In the genomic region with DNA sequence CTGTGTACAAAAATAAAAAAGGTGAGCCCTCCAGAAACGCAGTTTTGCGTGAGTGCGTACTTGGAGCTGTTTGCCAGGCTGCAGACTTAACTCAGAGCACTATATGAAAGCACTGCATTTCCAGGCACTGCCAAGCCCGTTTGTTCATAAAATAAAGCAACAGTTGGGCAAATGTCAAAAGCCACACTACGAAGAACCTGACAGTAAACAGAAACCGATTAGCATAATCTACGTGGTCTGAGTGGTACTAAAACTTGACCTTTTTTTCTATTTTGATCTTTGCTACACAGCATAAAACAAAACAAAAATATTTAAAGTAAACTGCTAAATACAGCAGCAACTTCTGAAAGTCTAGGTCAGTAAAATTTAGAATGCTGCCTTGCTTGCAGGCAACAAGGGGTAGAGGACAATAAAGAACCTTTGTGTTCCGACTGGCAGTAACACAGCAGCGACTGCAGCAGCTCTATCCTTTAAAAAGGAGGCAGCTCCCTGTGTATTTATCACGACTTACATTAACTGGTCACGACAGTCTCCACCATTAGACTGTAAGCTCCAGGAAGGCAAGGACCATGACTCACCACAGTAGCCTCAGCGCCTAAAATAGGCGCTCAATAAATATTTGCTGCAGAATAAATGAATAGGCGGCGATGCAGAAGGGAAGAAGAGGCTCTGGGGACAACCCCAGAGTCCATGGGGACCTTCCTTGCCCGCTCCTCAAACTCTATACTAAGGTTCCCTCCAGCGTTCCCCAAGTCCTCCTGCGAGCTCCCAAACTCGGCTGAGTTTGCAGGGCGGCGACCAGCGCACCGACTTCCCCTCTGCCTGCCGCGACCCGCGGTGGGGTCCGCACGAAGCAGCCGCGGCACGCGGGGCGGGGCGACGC, we compare ENCODE assay signal across 8 cellular contexts. TPM values are rescaled to one million over a fixed set of nuclear protein-coding genes. Genes with fewer than 3 reads are reported as not detected.
A peak's percentile ranks its signal among the peaks of the same experiment; 100 is the strongest.
DNase-seq lines count a peak whose midpoint lies in the region; ATAC-seq and TF ChIP-seq lines count a peak whose summit lies in the region.

No MANE protein-coding gene starts in this region.

- peak overlapping the region; percentile 97 for H3K27ac Mint-ChIP-seq in CD8-positive, alpha-beta T cell

- no peak; the same call in 1 of the 2 replicates for TF ChIP-seq RAD21 in SK-N-SH (IDR thresholded peaks at IDR 0.05; ENCODE audit: low read length)

- TF ChIP-seq EP300 in SK-N-SH (IDR thresholded peaks at IDR 0.05; ENCODE audit: borderline replicate concordance in 1 of 2, low read depth in 1 of 2, low read length in 1 of 2), result no peak

- H3K9me3 ChIP-seq in CD8-positive, alpha-beta T cell (ENCODE audit: low read length), result no peaks in the 10 kb centered on the region
- H3K9me3 ChIP-seq in SK-N-SH (no peaks in the 10 kb centered on the region), endocrine pancreas (ENCODE audit: control insufficient read depth, low read length) (no peaks in the 10 kb centered on the region), mucosa of stomach (ENCODE audit: control insufficient read depth, low read length) (no peaks in the 10 kb centered on the region)

- H3K9ac ChIP-seq in SK-N-SH (peak overlapping the region; percentile 97), endocrine pancreas (ENCODE audit: control insufficient read depth, insufficient read depth, low read length) (peak overlapping the region; percentile 75), mucosa of stomach (ENCODE audit: low read length) (peak overlapping the region; percentile 92)

- peak overlapping the region; percentile 95 for H3K4me3 Mint-ChIP-seq in CD8-positive, alpha-beta T cell

- H3K4me2 ChIP-seq in SK-N-SH, result peak overlapping the region; percentile 75

- H3K4me1 ChIP-seq in CD8-positive, alpha-beta T cell (ENCODE audit: insufficient read depth, low read length), result peaks cover 19% of the 10 kb centered on the region
- H3K4me1 ChIP-seq in SK-N-SH (ENCODE audit: control insufficient read depth in 1 of 2, insufficient read depth in 2 of 2, low read depth in 1 of 2, low read length in 1 of 2) (peaks cover 0 to 10% of the 10 kb centered on the region in 2 experiments; a peak in 1 of 4 replicates), endocrine pancreas (ENCODE audit: control insufficient read depth, insufficient read depth, low read length) (peaks cover 13% of the 10 kb centered on the region), mucosa of stomach (ENCODE audit: control insufficient read depth, insufficient read depth, low read length) (peaks cover 8% of the 10 kb centered on the region)

- peaks cover 45% of the 10 kb centered on the region for H4K20me1 ChIP-seq in SK-N-SH (ENCODE audit: insufficient read depth)

- peak overlapping the region; percentile 88; the same call in 1 of the 2 replicates for H2AFZ ChIP-seq in SK-N-SH (ENCODE audit: low read depth)

- intact Hi-C loops in CD8-positive, alpha-beta T cell (cut with DNase I, micrococcal nuclease), result loop anchor here (1.0 to 10.0 kb wide), 8 partner anchors 15 to 245 kb away; partner anchors contain the start of genes TAF4B (in 2 of the 2) and PSMA8 (in 1 of the 2)

- H3K9me2 ChIP-seq in SK-N-SH, result no peaks in the 10 kb centered on the region

- H3K4me3 ChIP-seq in CD8-positive, alpha-beta T cell (ENCODE audit: low read depth, low read length), result peak overlapping the region; percentile 99
- H3K4me3 ChIP-seq in SK-N-SH (ENCODE audit: low read depth in 2 of 2, low read length in 1 of 2), result peak overlapping the region; percentile 95 to 96
- peak overlapping the region; percentile 75 for H3K4me3 ChIP-seq in endocrine pancreas (ENCODE audit: control insufficient read depth, insufficient read depth, low read length)
- H3K4me3 ChIP-seq in mucosa of stomach (ENCODE audit: low read length), result peak overlapping the region; percentile 93

- peaks cover 11% of the 10 kb centered on the region for H3K36me3 ChIP-seq in CD8-positive, alpha-beta T cell (ENCODE audit: insufficient read depth, low read length)
- H3K36me3 ChIP-seq in SK-N-SH (replicated peaks in 1 of 2; ENCODE audit: control insufficient read depth in 1 of 2, insufficient read depth in 2 of 2, low read length in 1 of 2), result peaks cover 29 to 31% of the 10 kb centered on the region in 2 experiments
- no peaks in the 10 kb centered on the region for H3K36me3 ChIP-seq in endocrine pancreas (ENCODE audit: control insufficient read depth, insufficient read depth, low read length)
- no peaks in the 10 kb centered on the region for H3K36me3 ChIP-seq in mucosa of stomach (ENCODE audit: control insufficient read depth, insufficient read depth, low read length)

- ATAC-seq in CD8-positive, alpha-beta T cell, result no peak
- ATAC-seq in GM19395 (IDR thresholded peaks at IDR 0.05; ENCODE audit: unreplicated experiment), result peak; percentile 17
- ATAC-seq in GM18861 (IDR thresholded peaks at IDR 0.05; ENCODE audit: unreplicated experiment), result no peak

- no peaks in the 10 kb centered on the region for H3K27me3 Mint-ChIP-seq in CD8-positive, alpha-beta T cell (ENCODE audit: low read depth)

- POLR2A ChIA-PET in CD8-positive, alpha-beta T cell (lab: Charles Lee), result interaction anchor here (0.5 to 1.8 kb wide), 3 partner anchors 22 to 137 kb away, joined by 4 to 6 read pairs (median 5); partner anchors contain the start of gene TAF4B
- POLR2A ChIA-PET in SK-N-SH (lab: Yijun Ruan, JAX) (interaction anchor here (0.7 kb wide), 2 partner anchors 70 to 263 kb away, joined by 3 read pairs; no protein-coding TSS in a partner anchor), HEK293T (lab: Yijun Ruan, JAX) (interaction anchor here (0.6 to 1.0 kb wide), 2 partner anchors 19 to 129 kb away, joined by 3 read pairs; no protein-coding TSS in a partner anchor)

- DNase-seq in CD8-positive, alpha-beta T cell, result peak in 1 of 7 experiments; percentile 21
- peak; percentile 36 for DNase-seq in HT-29 (ENCODE audit: low spot score)
- peak; percentile 10 for DNase-seq in SK-N-SH
- no peak for DNase-seq in HEK293T (ENCODE audit: extremely low spot score)

- TF ChIP-seq CTCF in CD8-positive, alpha-beta T cell (IDR thresholded peaks at IDR 0.05), result no peak
- TF ChIP-seq CTCF in SK-N-SH (IDR thresholded peaks at IDR 0.05), result no peak

- peak overlapping the region; percentile 93 for H3K27ac ChIP-seq in CD8-positive, alpha-beta T cell (ENCODE audit: low read depth, low read length)
- H3K27ac ChIP-seq in SK-N-SH (ENCODE audit: low read depth in 2 of 2, low read length in 1 of 2), result peak overlapping the region; percentile 97 to 99

- H3K36me3 Mint-ChIP-seq in CD8-positive, alpha-beta T cell, result peaks cover 34% of the 10 kb centered on the region

- CTCF ChIA-PET in CD8-positive, alpha-beta T cell (lab: Charles Lee), result no interaction called here
- CTCF ChIA-PET in SK-N-SH (lab: Yijun Ruan, JAX) (interaction anchor here (0.7 kb wide), 1 partner anchor 71 kb away, joined by 3 read pairs; no protein-coding TSS in a partner anchor), HEK293T (lab: Yijun Ruan, JAX) (interaction anchor here (0.7 kb wide), 1 partner anchor 119 kb away, joined by 4 read pairs; no protein-coding TSS in a partner anchor)

- H3K4me1 Mint-ChIP-seq in CD8-positive, alpha-beta T cell (ENCODE audit: low read depth), result peaks cover 49% of the 10 kb centered on the region

- H3K9me3 Mint-ChIP-seq in CD8-positive, alpha-beta T cell, result no peaks in the 10 kb centered on the region

- peaks cover 59% of the 10 kb centered on the region for H3K79me2 ChIP-seq in SK-N-SH (ENCODE audit: insufficient read depth)

- H3K27me3 ChIP-seq in CD8-positive, alpha-beta T cell (ENCODE audit: insufficient read depth, low read length), result no peaks in the 10 kb centered on the region
- no peaks in the 10 kb centered on the region for H3K27me3 ChIP-seq in SK-N-SH (ENCODE audit: insufficient read depth)
- H3K27me3 ChIP-seq in endocrine pancreas (ENCODE audit: control insufficient read depth, insufficient read depth, low read length), result no peaks in the 10 kb centered on the region
- H3K27me3 ChIP-seq in mucosa of stomach (ENCODE audit: control insufficient read depth, insufficient read depth, low read length), result no peaks in the 10 kb centered on the region

- WGBS in SK-N-SH (ENCODE audit: low lambda C conversion rate), result 4% methylated on average over 13 of the region's 36 CpGs

- H3F3A ChIP-seq in SK-N-SH (replicated peaks; ENCODE audit: insufficient read depth), result peaks cover 3% of the 10 kb centered on the region

TF ChIP-seq in SK-N-SH, 30 proteins besides CTCF, POLR2A, EP300 and RAD21:
- TF ChIP-seq RCOR1 (IDR thresholded peaks at IDR 0.05; ENCODE audit: low read length) (no peak), FOSL2 (IDR thresholded peaks at IDR 0.05; ENCODE audit: borderline replicate concordance, low read depth) (0 out of 2 replicates have a peak, but pooled peaks have one; percentile 12)

TF ChIP-seq in HEK293T, 16 proteins besides CTCF, POLR2A, EP300 and RAD21 (continues in another document):
- TF ChIP-seq ZNF384 (IDR thresholded peaks at IDR 0.05), result no peak
- TF ChIP-seq FOXK2 (IDR thresholded peaks at IDR 0.05), result no peak
- TF ChIP-seq CTBP1 (IDR thresholded peaks at IDR 0.05; ENCODE audit: borderline replicate concordance), result no peak
- no peak for TF ChIP-seq SUZ12 (IDR thresholded peaks at IDR 0.05)
- TF ChIP-seq FOXM1 (IDR thresholded peaks at IDR 0.05; ENCODE audit: borderline replicate concordance), result no peak
- TF ChIP-seq TARDBP (IDR thresholded peaks at IDR 0.05), result no peak
- TF ChIP-seq LEF1 (IDR thresholded peaks at IDR 0.05; ENCODE audit: borderline replicate concordance), result no peak
- TF ChIP-seq SP1 (IDR thresholded peaks at IDR 0.05), result no peak
- no peak for TF ChIP-seq ARNT (IDR thresholded peaks at IDR 0.05)
- TF ChIP-seq ELF4 (IDR thresholded peaks at IDR 0.05), result no peak
- TF ChIP-seq, protein P1, sequence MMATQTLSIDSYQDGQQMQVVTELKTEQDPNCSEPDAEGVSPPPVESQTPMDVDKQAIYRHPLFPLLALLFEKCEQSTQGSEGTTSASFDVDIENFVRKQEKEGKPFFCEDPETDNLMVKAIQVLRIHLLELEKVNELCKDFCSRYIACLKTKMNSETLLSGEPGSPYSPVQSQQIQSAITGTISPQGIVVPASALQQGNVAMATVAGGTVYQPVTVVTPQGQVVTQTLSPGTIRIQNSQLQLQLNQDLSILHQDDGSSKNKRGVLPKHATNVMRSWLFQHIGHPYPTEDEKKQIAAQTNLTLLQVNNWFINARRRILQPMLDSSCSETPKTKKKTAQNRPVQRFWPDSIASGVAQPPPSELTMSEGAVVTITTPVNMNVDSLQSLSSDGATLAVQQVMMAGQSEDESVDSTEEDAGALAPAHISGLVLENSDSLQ (IDR thresholded peaks at IDR 0.05), result no peak
- TF ChIP-seq NFRKB (IDR thresholded peaks at IDR 0.05), result no peak

RNA-seq across cellular contexts. Expression of gene SS18, which starts 0.9 kb away (rescaled TPM):
- 10 to 100 TPM; 40.4 to 42.1 TPM for total RNA-seq in CD8-positive, alpha-beta T cell
- 44.0 and 63.8 TPM in 2 replicates for total RNA-seq in HT-29 (2014; rRNA removed; shearing (Covaris generic))
- 98.6 and 177 TPM in 2 replicates for polyA plus RNA-seq in SK-N-SH (2012; rRNA removed)
- 63.2 and 80.9 TPM in 2 replicates for polyA plus RNA-seq in SK-N-SH (2012; cell fraction: cytosol; rRNA removed)
- 244 and 496 TPM in 2 replicates for polyA plus RNA-seq in SK-N-SH (2012; cell fraction: nucleus; rRNA removed)

RNA-seq across cellular contexts. Expression of gene PSMA8, which starts 44.2 kb away (rescaled TPM):
- total RNA-seq in CD8-positive, alpha-beta T cell, result under 1 TPM in 1 of 2 experiments, not detected in 1; 0.25 TPM
- not detected in 2 replicates for total RNA-seq in HT-29 (2014; rRNA removed; shearing (Covaris generic))
- not detected in 2 replicates for polyA plus RNA-seq in SK-N-SH (2012; rRNA removed)
- not detected in 2 replicates for polyA plus RNA-seq in SK-N-SH (2012; cell fraction: cytosol; rRNA removed)
- not detected in 2 replicates for polyA plus RNA-seq in SK-N-SH (2012; cell fraction: nucleus; rRNA removed)
